In the genomic region with DNA sequence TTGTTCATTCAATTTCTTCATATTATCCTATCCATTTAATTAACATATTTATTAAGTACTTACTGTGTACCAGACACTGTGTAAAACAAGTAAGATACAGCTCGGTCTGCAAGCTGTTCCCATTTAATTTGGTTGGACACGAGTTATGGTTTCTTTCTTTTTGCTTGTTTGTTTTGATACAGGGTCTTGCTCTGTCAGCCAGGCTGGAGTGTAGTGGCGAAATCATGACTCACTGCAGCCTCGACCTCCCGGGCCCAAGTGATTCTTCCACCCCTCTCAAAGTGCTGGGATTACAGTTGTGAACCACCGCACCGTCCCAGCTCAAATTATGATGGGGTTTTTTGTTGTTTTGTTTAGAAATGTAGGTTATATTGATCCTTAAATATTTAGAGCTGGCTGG, we compare ENCODE assay signal across 11 cellular contexts. TPM values are rescaled to one million over a fixed set of nuclear protein-coding genes. Genes with fewer than 3 reads are reported as not detected.
DNase-seq lines count a peak whose midpoint lies in the region; ATAC-seq and TF ChIP-seq lines count a peak whose summit lies in the region.
"Had no signal": no experiment of that assay in that cellular context is flagged by ENCODE, and none has a peak within 500 bp of the region (broad histone marks: within the 10 kb centered on the region; RNA-seq: fewer than 3 reads in every experiment).

No MANE protein-coding gene starts in this region.

- ATAC-seq in SK-N-SH treated with all-trans-retinoic acid at 6 μM for 48 hours (peak; percentile 87), GM18907 (IDR thresholded peaks at IDR 0.05; ENCODE audit: unreplicated experiment) (no peak), GM18511 (IDR thresholded peaks at IDR 0.05; ENCODE audit: unreplicated experiment) (no peak)
- no peak for ATAC-seq in stimulated activated naive CD8-positive, alpha-beta T cell treated with anti-CD3 and anti-CD28 coated beads, Interleukin-15, Interleukin-2, amounts not matched to agents 100 U/mL and 50 U/mL, for 24 hours
- ATAC-seq: body of pancreas had no signal

- DNase-seq in ELR (ENCODE audit: low read depth) (peak; percentile 78), fibroblast of the aortic adventitia (ENCODE audit: low read depth) (peak; percentile 88), renal cortical epithelial cell (ENCODE audit: low read depth) (peak; percentile 79), DMS114 treated with DMSO at 0.1 percent for 48 hours (lab: John Stamatoyannopoulos, UW; ENCODE audit: unreplicated experiment) (no peak)
- no peak for DNase-seq in stimulated activated naive CD8-positive, alpha-beta T cell treated with anti-CD3 and anti-CD28 coated beads, Interleukin-15, Interleukin-2, amounts not matched to agents 100 U/mL and 50 U/mL, for 24 hours
- DNase-seq: activated CD4-positive, alpha-beta memory T cell treated with anti-CD3 and anti-CD28 coated beads, Interleukin-2, amount 10 ng/mL, durations not matched to agents 7 days and 5 days had no signal

- TF ChIP-seq CTCF in fibroblast of the aortic adventitia (IDR thresholded peaks at IDR 0.05; ENCODE audit: insufficient read depth, low read length), result no peak

- H3K4me3 ChIP-seq in fibroblast of the aortic adventitia (ENCODE audit: low read depth, low read length), result peak overlapping the region; percentile 32
- H3K4me3 ChIP-seq: body of pancreas, SK-N-MC had no signal

TF ChIP-seq in SK-N-SH treated with all-trans-retinoic acid at 6 μM for 48 hours, 23 proteins besides CTCF, POLR2A, EP300 and RAD21:
- TF ChIP-seq, protein P1, sequence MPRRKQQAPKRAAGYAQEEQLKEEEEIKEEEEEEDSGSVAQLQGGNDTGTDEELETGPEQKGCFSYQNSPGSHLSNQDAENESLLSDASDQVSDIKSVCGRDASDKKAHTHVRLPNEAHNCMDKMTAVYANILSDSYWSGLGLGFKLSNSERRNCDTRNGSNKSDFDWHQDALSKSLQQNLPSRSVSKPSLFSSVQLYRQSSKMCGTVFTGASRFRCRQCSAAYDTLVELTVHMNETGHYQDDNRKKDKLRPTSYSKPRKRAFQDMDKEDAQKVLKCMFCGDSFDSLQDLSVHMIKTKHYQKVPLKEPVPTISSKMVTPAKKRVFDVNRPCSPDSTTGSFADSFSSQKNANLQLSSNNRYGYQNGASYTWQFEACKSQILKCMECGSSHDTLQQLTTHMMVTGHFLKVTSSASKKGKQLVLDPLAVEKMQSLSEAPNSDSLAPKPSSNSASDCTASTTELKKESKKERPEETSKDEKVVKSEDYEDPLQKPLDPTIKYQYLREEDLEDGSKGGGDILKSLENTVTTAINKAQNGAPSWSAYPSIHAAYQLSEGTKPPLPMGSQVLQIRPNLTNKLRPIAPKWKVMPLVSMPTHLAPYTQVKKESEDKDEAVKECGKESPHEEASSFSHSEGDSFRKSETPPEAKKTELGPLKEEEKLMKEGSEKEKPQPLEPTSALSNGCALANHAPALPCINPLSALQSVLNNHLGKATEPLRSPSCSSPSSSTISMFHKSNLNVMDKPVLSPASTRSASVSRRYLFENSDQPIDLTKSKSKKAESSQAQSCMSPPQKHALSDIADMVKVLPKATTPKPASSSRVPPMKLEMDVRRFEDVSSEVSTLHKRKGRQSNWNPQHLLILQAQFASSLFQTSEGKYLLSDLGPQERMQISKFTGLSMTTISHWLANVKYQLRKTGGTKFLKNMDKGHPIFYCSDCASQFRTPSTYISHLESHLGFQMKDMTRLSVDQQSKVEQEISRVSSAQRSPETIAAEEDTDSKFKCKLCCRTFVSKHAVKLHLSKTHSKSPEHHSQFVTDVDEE (CRISPR knock-in tag; IDR thresholded peaks at IDR 0.05), result no peak
- no peak for TF ChIP-seq ZNF8 (CRISPR knock-in tag; IDR thresholded peaks at IDR 0.05)
- no peak for TF ChIP-seq BACH2 (CRISPR knock-in tag; IDR thresholded peaks at IDR 0.05; ENCODE audit: borderline replicate concordance)
- TF ChIP-seq, protein P2, sequence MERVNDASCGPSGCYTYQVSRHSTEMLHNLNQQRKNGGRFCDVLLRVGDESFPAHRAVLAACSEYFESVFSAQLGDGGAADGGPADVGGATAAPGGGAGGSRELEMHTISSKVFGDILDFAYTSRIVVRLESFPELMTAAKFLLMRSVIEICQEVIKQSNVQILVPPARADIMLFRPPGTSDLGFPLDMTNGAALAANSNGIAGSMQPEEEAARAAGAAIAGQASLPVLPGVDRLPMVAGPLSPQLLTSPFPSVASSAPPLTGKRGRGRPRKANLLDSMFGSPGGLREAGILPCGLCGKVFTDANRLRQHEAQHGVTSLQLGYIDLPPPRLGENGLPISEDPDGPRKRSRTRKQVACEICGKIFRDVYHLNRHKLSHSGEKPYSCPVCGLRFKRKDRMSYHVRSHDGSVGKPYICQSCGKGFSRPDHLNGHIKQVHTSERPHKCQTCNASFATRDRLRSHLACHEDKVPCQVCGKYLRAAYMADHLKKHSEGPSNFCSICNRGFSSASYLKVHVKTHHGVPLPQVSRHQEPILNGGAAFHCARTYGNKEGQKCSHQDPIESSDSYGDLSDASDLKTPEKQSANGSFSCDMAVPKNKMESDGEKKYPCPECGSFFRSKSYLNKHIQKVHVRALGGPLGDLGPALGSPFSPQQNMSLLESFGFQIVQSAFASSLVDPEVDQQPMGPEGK (CRISPR knock-in tag; IDR thresholded peaks at IDR 0.05; ENCODE audit: borderline replicate concordance), result no peak
- TF ChIP-seq ZC3H10 (CRISPR knock-in tag; IDR thresholded peaks at IDR 0.05), result no peak
- no peak for TF ChIP-seq TOX (CRISPR knock-in tag; IDR thresholded peaks at IDR 0.05; ENCODE audit: borderline replicate concordance)
- TF ChIP-seq SNAI2 (CRISPR knock-in tag; IDR thresholded peaks at IDR 0.05), result no peak
- no peak for TF ChIP-seq ZFP30 (CRISPR knock-in tag; IDR thresholded peaks at IDR 0.05)
- TF ChIP-seq PPARA (CRISPR knock-in tag; IDR thresholded peaks at IDR 0.05; ENCODE audit: borderline replicate concordance), result no peak
- TF ChIP-seq RARB (CRISPR knock-in tag; IDR thresholded peaks at IDR 0.05), result no peak
- TF ChIP-seq, protein P3, sequence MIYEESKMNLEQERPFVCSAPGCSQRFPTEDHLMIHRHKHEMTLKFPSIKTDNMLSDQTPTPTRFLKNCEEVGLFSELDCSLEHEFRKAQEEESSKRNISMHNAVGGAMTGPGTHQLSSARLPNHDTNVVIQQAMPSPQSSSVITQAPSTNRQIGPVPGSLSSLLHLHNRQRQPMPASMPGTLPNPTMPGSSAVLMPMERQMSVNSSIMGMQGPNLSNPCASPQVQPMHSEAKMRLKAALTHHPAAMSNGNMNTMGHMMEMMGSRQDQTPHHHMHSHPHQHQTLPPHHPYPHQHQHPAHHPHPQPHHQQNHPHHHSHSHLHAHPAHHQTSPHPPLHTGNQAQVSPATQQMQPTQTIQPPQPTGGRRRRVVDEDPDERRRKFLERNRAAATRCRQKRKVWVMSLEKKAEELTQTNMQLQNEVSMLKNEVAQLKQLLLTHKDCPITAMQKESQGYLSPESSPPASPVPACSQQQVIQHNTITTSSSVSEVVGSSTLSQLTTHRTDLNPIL (CRISPR knock-in tag; IDR thresholded peaks at IDR 0.05; ENCODE audit: low read depth), result no peak
- no peak for TF ChIP-seq CSDC2 (CRISPR knock-in tag; IDR thresholded peaks at IDR 0.05)
- no peak for TF ChIP-seq GLIS3 (CRISPR knock-in tag; IDR thresholded peaks at IDR 0.05)
- TF ChIP-seq ZNF70 (CRISPR knock-in tag; IDR thresholded peaks at IDR 0.05), result no peak
- no peak for TF ChIP-seq OSR1 (CRISPR knock-in tag; IDR thresholded peaks at IDR 0.05)

RNA-seq across cellular contexts. Expression of a gene that starts 9.0 kb away (rescaled TPM):
- total RNA-seq in fibroblast of the aortic adventitia (ENCODE audit: low replicate concordance) (412 and 741 TPM in 2 replicates), renal cortical epithelial cell (13.9 and 63.1 TPM in 2 replicates)

Comparison
In these comparisons a context has a peak if more than half of its experiments do, and no peak if none do; other contexts are left out.
1. DNase-seq: peak in ELR (single experiment), fibroblast of the aortic adventitia (single experiment) and renal cortical epithelial cell (single experiment); none in stimulated activated naive CD8-positive, alpha-beta T cell treated with anti-CD3 and anti-CD28 coated beads, Interleukin-15, Interleukin-2, amounts not matched to agents 100 U/mL and 50 U/mL, for 24 hours (single experiment) and DMS114 treated with DMSO at 0.1 percent for 48 hours (single experiment).